ENCODE assay signal across 20 cellular contexts in the genomic region with DNA sequence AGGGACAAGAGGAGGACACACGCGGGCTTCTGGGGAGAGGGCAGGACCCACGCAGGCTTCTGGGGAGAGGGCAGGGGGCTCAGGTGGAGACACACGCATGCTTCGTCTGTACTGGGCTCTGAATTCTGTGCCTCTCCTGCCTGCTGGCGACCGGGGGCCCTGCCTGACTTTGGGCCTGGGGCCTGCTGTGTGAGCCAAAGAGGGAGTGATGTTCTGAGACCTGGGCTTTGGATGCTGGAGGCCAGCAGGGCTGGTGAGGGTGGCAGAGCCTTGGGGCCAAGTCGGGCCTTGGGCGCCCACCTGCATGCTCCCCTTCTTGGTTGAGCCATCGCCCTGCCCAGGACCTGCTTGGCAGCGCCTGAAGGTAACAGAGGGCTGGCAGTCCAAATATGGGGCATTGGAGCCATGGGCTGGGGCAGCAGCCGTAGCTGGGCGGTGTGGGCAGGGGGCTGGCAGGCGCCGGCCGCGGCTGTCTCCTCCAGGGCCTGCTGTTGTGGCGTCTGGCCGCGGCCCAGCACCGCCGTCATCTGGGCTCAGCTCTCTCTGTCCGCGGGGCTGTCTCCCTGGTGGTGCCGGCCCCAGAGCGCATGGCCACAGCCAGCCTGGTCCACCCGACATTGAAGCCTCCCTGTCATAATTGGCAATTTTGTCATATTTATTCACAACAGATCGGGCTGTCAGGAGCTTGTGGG.
"Had no signal": no experiment of that assay in that cellular context is flagged by ENCODE, and none has a peak within 500 bp of the region (broad histone marks: within the 10 kb centered on the region; RNA-seq: fewer than 3 reads in every experiment).

No MANE protein-coding gene starts in this region.

- ATAC-seq: gastrocnemius medialis, left lung, sciatic nerve had no signal

- H3K4me3 Mint-ChIP-seq: immature natural killer cell; naive B cell; stimulated activated memory B cell treated with anti-CD40 and anti-IgM and Interleukin-4, amounts not matched to agents 10 μg/mL and 1 μg/mL and 100 μg/mL, for 72 hours; stimulated activated naive CD8-positive, alpha-beta T cell treated with anti-CD3 and anti-CD28 coated beads, Interleukin-15, Interleukin-2, amounts not matched to agents 100 ng/mL and 50 ng/mL, for 24 hours had no signal

- H3K27me3 ChIP-seq: upper lobe of left lung, uterus had no signal

- H3K4me3 ChIP-seq: esophagus muscularis mucosa, gastrocnemius medialis, left lung, lower lobe of right lung, spleen, tibial artery, upper lobe of left lung, uterus had no signal

- DNase-seq: effector memory CD4-positive, alpha-beta T cell; gastrocnemius medialis; immature natural killer cell; mesenchymal stem cell; midbrain; naive B cell; spleen; stimulated activated CD4-positive, alpha-beta T cell treated with anti-CD3 and anti-CD28 coated beads, Interleukin-15, amount 100 ng/mL, for 24 hours; stimulated activated CD4-positive, alpha-beta T cell treated with anti-CD3 and anti-CD28 coated beads, Interleukin-1b, Interleukin-23, amount 100 ng/mL, for 48 hours; stimulated activated CD4-positive, alpha-beta T cell treated with anti-CD3 and anti-CD28 coated beads, Interleukin-4, amount 100 ng/mL, for 24 hours; tibial artery; uterus had no signal

- H3K4me1 Mint-ChIP-seq: immature natural killer cell; naive B cell; stimulated activated memory B cell treated with anti-CD40 and anti-IgM and Interleukin-4, amounts not matched to agents 10 μg/mL and 1 μg/mL and 100 μg/mL, for 72 hours had no signal

- H3K27ac ChIP-seq: epithelial cell of prostate, esophagus muscularis mucosa, gastrocnemius medialis, left lung, lower lobe of right lung, spleen, tibial artery, upper lobe of left lung, uterus had no signal

- H3K9me3 ChIP-seq: gastrocnemius medialis, left lung, lower lobe of right lung, upper lobe of left lung, uterus had no signal

- H3K36me3 Mint-ChIP-seq: immature natural killer cell; naive B cell; stimulated activated memory B cell treated with anti-CD40 and anti-IgM and Interleukin-4, amounts not matched to agents 10 μg/mL and 1 μg/mL and 100 μg/mL, for 72 hours had no signal

- H3K9me3 Mint-ChIP-seq: immature natural killer cell; stimulated activated naive CD8-positive, alpha-beta T cell treated with anti-CD3 and anti-CD28 coated beads, Interleukin-15, Interleukin-2, amounts not matched to agents 100 ng/mL and 50 ng/mL, for 24 hours had no signal

- H3K36me3 ChIP-seq: esophagus muscularis mucosa, gastrocnemius medialis, left lung, lower lobe of right lung, spleen, tibial artery, upper lobe of left lung, uterus had no signal

- H3K4me1 ChIP-seq: esophagus muscularis mucosa, gastrocnemius medialis, left lung, lower lobe of right lung, spleen, tibial artery, upper lobe of left lung, uterus had no signal

- H3K27ac Mint-ChIP-seq: immature natural killer cell; naive B cell; stimulated activated memory B cell treated with anti-CD40 and anti-IgM and Interleukin-4, amounts not matched to agents 10 μg/mL and 1 μg/mL and 100 μg/mL, for 72 hours; stimulated activated naive CD8-positive, alpha-beta T cell treated with anti-CD3 and anti-CD28 coated beads, Interleukin-15, Interleukin-2, amounts not matched to agents 100 ng/mL and 50 ng/mL, for 24 hours had no signal
